8 cellular contexts compared by ENCODE assay signal in genomic region chr17:27455914-27456680, GRCh38. TPM values are rescaled to one million over a fixed set of nuclear protein-coding genes. Genes with fewer than 3 reads are reported as not detected.
DNase-seq lines count a peak whose midpoint lies in the region; ATAC-seq and TF ChIP-seq lines count a peak whose summit lies in the region.

Gene KSR1, plus strand, starts transcription at chr17:27456448. Its CDS starts 196 bp downstream, at chr17:27456644.

- TF ChIP-seq CTCF in A673 (conservative IDR thresholded peaks at IDR 0.05; ENCODE audit: low read depth, low read length), result peak; percentile 79
- no peak for TF ChIP-seq CTCF in coronary artery (IDR thresholded peaks at IDR 0.05)
- no peak for TF ChIP-seq CTCF in left lung (IDR thresholded peaks at IDR 0.05)

- intact Hi-C loops in A673 (cut with micrococcal nuclease; ENCODE audit: unreplicated experiment), result loop anchor here (1.0 to 5.0 kb wide), 4 partner anchors 71 to 219 kb away; no protein-coding TSS in a partner anchor
- intact Hi-C loops in activated CD4-positive, alpha-beta T cell treated with anti-CD3 and anti-CD28 coated beads, Interleukin-2, amount 10 ng/mL, durations not matched to agents 24 days and 14 days (cut with micrococcal nuclease), result loop anchor here (1.0 to 5.0 kb wide), 4 partner anchors 10 to 104 kb away; no protein-coding TSS in a partner anchor
- intact Hi-C loops in left lung (cut with DNase I), result loop anchor here in 1 of 2 donors (10.0 kb wide), 1 partner anchor 139 kb away; no protein-coding TSS in a partner anchor

- peak within 1 kb of the TSS; percentile 98 for H3K4me3 Mint-ChIP-seq in activated CD4-positive, alpha-beta T cell treated with anti-CD3 and anti-CD28 coated beads, Interleukin-2, amount 10 ng/mL, durations not matched to agents 24 days and 14 days

- no TSS peak for BruUV-seq in A673 (replicated peaks; lab: Mats Ljungman, UMichigan)

- H3K27ac ChIP-seq in A673 (ENCODE audit: low read depth, low read length, poor library complexity, severe bottlenecking) (peak within 1 kb of the TSS; percentile 64), coronary artery (peak within 1 kb of the TSS; percentile 85 to 93), left lung (peak within 1 kb of the TSS; percentile 65 to 77)

- H3K27me3 ChIP-seq in A673 (replicated peaks; ENCODE audit: insufficient read depth, low read depth, low read length, poor library complexity) (no peaks in the 10 kb centered on the region), left lung (no peaks in the 10 kb centered on the region)

- no peaks in the 10 kb centered on the region for H3K36me3 ChIP-seq in A673 (ENCODE audit: insufficient read depth, low read length, poor library complexity, severe bottlenecking)
- H3K36me3 ChIP-seq in left lung, result no peaks in the 10 kb centered on the region

- CTCF ChIA-PET in A673 (lab: Charles Lee), result interaction anchor here (0.7 to 1.3 kb wide), 4 partner anchors 104 to 249 kb away, joined by 3 to 13 read pairs (median 4); no protein-coding TSS in a partner anchor

- peak within 1 kb of the TSS; percentile 91 for H3K4me3 ChIP-seq in A673 (ENCODE audit: low read depth, low read length, poor library complexity, severe bottlenecking)
- peak within 1 kb of the TSS; percentile 75 for H3K4me3 ChIP-seq in coronary artery
- H3K4me3 ChIP-seq in left lung, result peak within 1 kb of the TSS; percentile 74 to 87

- no peaks in the 10 kb centered on the region for H3K9me3 Mint-ChIP-seq in activated CD4-positive, alpha-beta T cell treated with anti-CD3 and anti-CD28 coated beads, Interleukin-2, amount 10 ng/mL, durations not matched to agents 24 days and 14 days

- peaks cover 42% of the 10 kb centered on the region for H3K4me1 Mint-ChIP-seq in activated CD4-positive, alpha-beta T cell treated with anti-CD3 and anti-CD28 coated beads, Interleukin-2, amount 10 ng/mL, durations not matched to agents 24 days and 14 days

- no peaks in the 10 kb centered on the region for H3K27me3 Mint-ChIP-seq in activated CD4-positive, alpha-beta T cell treated with anti-CD3 and anti-CD28 coated beads, Interleukin-2, amount 10 ng/mL, durations not matched to agents 24 days and 14 days

- H3K9me3 ChIP-seq in A673 (ENCODE audit: low read depth, low read length, poor library complexity, severe bottlenecking) (no peaks in the 10 kb centered on the region), left lung (no peaks in the 10 kb centered on the region)

- peak within 1 kb of the TSS; percentile 77 for H3K27ac Mint-ChIP-seq in activated CD4-positive, alpha-beta T cell treated with anti-CD3 and anti-CD28 coated beads, Interleukin-2, amount 10 ng/mL, durations not matched to agents 24 days and 14 days

- DNase-seq in A673 (ENCODE audit: low spot score) (peak; percentile 86), NCI-H510A (lab: John Stamatoyannopoulos, UW) (peak; percentile 86), coronary artery (ENCODE audit: low spot score) (peak; percentile 85), left lung (peak; percentile 87 to 97)
- peak; percentile 95 for DNase-seq in activated CD4-positive, alpha-beta T cell treated with anti-CD3 and anti-CD28 coated beads, Interleukin-2, amount 10 ng/mL, durations not matched to agents 24 days and 14 days
- DNase-seq in stimulated activated CD4-positive, alpha-beta T cell treated with anti-CD3 and anti-CD28 coated beads, Interleukin-2, amount 100 ng/mL, for 4 hours (ENCODE audit: low read depth), result peak; percentile 73

- H3K4me1 ChIP-seq in A673 (ENCODE audit: insufficient read depth, low read length, poor library complexity, severe bottlenecking) (peaks cover 19% of the 10 kb centered on the region), left lung (peaks cover 14 to 40% of the 10 kb centered on the region in 2 donors)

- H3K36me3 Mint-ChIP-seq in activated CD4-positive, alpha-beta T cell treated with anti-CD3 and anti-CD28 coated beads, Interleukin-2, amount 10 ng/mL, durations not matched to agents 24 days and 14 days (ENCODE audit: low read depth), result peaks cover 17% of the 10 kb centered on the region

- ATAC-seq in HG03095 (IDR thresholded peaks at IDR 0.05; ENCODE audit: unreplicated experiment) (peak; percentile 74), left lung (peak; percentile 97)

- TF ChIP-seq POLR2A in GM18526 (IDR thresholded peaks at IDR 0.05; ENCODE audit: extremely low read depth, insufficient read length), result peak; percentile 81

- POLR2A ChIA-PET in A673 (lab: Charles Lee; ENCODE audit: low non-redundant PET), result interaction anchor here (0.6 to 1.0 kb wide), 2 partner anchors 12 to 167 kb away, joined by 3 read pairs; no protein-coding TSS in a partner anchor

RNA-seq across cellular contexts. Expression of gene KSR1, which starts in this region (rescaled TPM):
- total RNA-seq in A673 (2021) (41.7 and 47.8 TPM in 2 replicates), left lung (10 to 100 TPM; 35.0 to 47.5 TPM)
- 104 TPM in 2 replicates for total RNA-seq in activated CD4-positive, alpha-beta T cell treated with anti-CD3 and anti-CD28 coated beads, Interleukin-2, amount 10 ng/mL, durations not matched to agents 24 days and 14 days

Comparison
In these comparisons a context has a peak if more than half of its experiments do, and no peak if none do; other contexts are left out.
1. Peak in every context shown above with its lines: DNase-seq, ATAC-seq, H3K4me3 ChIP-seq and H3K27ac ChIP-seq.